ENCODE assay signal across 20 cellular contexts in genomic region chr2:64000630-64001381, GRCh38. TPM values are rescaled to one million over a fixed set of nuclear protein-coding genes. Genes with fewer than 3 reads are reported as not detected.
A peak's percentile ranks its signal among the peaks of the same experiment; 100 is the strongest.
DNase-seq lines count a peak whose midpoint lies in the region; ATAC-seq, FAIRE-seq and TF ChIP-seq lines count a peak whose summit lies in the region.
"Had no signal": no experiment of that assay in that cellular context is flagged by ENCODE, and none has a peak within 500 bp of the region (broad histone marks: within the 10 kb centered on the region; RNA-seq: fewer than 3 reads in every experiment).

No MANE protein-coding gene starts in this region.

- TF ChIP-seq RAD21 in H1 (IDR thresholded peaks at IDR 0.05 in 1 of 2, conservative IDR thresholded peaks at IDR 0.05 in 1 of 2; ENCODE audit: low read depth in 2 of 2, low read length in 2 of 2) (no peak; a peak in 1 of 4 replicates), liver (IDR thresholded peaks at IDR 0.05) (peak in 1 of 2 donors; percentile 62)

- no peaks in the 10 kb centered on the region for H3K23me2 ChIP-seq in H1 (ENCODE audit: low read depth, low read length)

- H3K18ac ChIP-seq in H1 (ENCODE audit: extremely low read depth, low read length), result no peak overlapping the region

- POLR2A ChIA-PET in H1 (lab: Charles Lee; ENCODE audit: partially characterized antibody), result no interaction called here

- DNase-seq in H1 (ENCODE audit: low read depth in 1 of 2, low spot score in 2 of 2), result no peak
- DNase-seq in stimulated activated naive CD4-positive, alpha-beta T cell treated with Interleukin-2 at 50 U/mL for 16 hours (lab: John Stamatoyannopoulos, UW), result no peak
- DNase-seq in DMS79 (lab: John Stamatoyannopoulos, UW), result no peak
- DNase-seq in NCI-H345 treated with DMSO at 0.1 percent for 48 hours (lab: John Stamatoyannopoulos, UW; ENCODE audit: unreplicated experiment), result no peak
- DNase-seq: activated CD4-positive, alpha-beta memory T cell treated with anti-CD3 and anti-CD28 coated beads, Interleukin-2, amount 10 ng/mL, durations not matched to agents 7 days and 5 days; activated T-cell treated with anti-CD3 and anti-CD28 coated beads, Interleukin-2, amount 50 U/mL, for 48 hours; AML-193; central memory CD4-positive, alpha-beta T cell; gastrocnemius medialis; Karpas-422; NCI-H1105 treated with DMSO at 0.1 percent for 48 hours; Peyer's patch; small intestine; tibial artery had no signal

- no peak overlapping the region for H3K4me2 ChIP-seq in OCI-LY1 (ENCODE audit: low read length)
- H3K4me2 ChIP-seq in H1 (ENCODE audit: insufficient read depth in 1 of 2, low read depth in 2 of 2, low read length in 2 of 2), result no peak overlapping the region

- H3K79me1 ChIP-seq in H1 (ENCODE audit: low read depth, low read length), result peaks cover 5% of the 10 kb centered on the region; the same call in 1 of the 2 replicates

- no peak overlapping the region for H3K4ac ChIP-seq in H1 (replicated peaks; ENCODE audit: insufficient read length, low read depth, low read length)

- H3K79me2 ChIP-seq in OCI-LY1 (ENCODE audit: insufficient read depth, low read length), result no peaks in the 10 kb centered on the region
- H3K79me2 ChIP-seq in H1 (ENCODE audit: control insufficient read depth in 1 of 2, insufficient read depth in 2 of 2, low read length in 2 of 2), result peaks cover 0 to 9% of the 10 kb centered on the region in 2 experiments; a peak in 1 of 4 replicates

- H3K23ac ChIP-seq in H1 (ENCODE audit: insufficient read length), result no peak overlapping the region

- H2AFZ ChIP-seq in OCI-LY1 (ENCODE audit: low read length), result no peak overlapping the region
- no peak overlapping the region for H2AFZ ChIP-seq in H1 (ENCODE audit: low read length)
- H2AFZ ChIP-seq: parathyroid adenoma had no signal

- no peaks in the 10 kb centered on the region for H3F3A ChIP-seq in OCI-LY1 (ENCODE audit: insufficient read depth, low read length)

- H3K9me2 ChIP-seq in OCI-LY1 (ENCODE audit: low read depth, low read length), result no peaks in the 10 kb centered on the region

- no peaks in the 10 kb centered on the region for H4K20me1 ChIP-seq in OCI-LY1 (ENCODE audit: insufficient read depth, low read length)
- no peaks in the 10 kb centered on the region for H4K20me1 ChIP-seq in H1 (replicated peaks in 1 of 2; ENCODE audit: control insufficient read depth in 1 of 2, insufficient read depth in 2 of 2, low read length in 2 of 2)

- no peaks in the 10 kb centered on the region for H3K4me1 ChIP-seq in OCI-LY1 (ENCODE audit: insufficient read depth, low read length, severe bottlenecking)
- 0 out of 7 replicates have a peak, but pooled peaks cover 0 to 2% (median 0%) of the 10 kb centered on the region in 4 experiments for H3K4me1 ChIP-seq in H1 (replicated peaks in 1 of 4; ENCODE audit: control insufficient read depth in 3 of 4, insufficient read depth in 4 of 4, low read length in 3 of 4)
- H3K4me1 ChIP-seq in liver (ENCODE audit: control insufficient read depth in 4 of 4, insufficient read depth in 4 of 4, low read length in 3 of 4), result peaks cover 0 to 7% (median 0%) of the 10 kb centered on the region in 4 donors
- H3K4me1 ChIP-seq: parathyroid adenoma, Peyer's patch had no signal

- 86% methylated on average over 5 of the region's 5 CpGs; no CpG with 5 or more reads in 1 of the 2 experiments for WGBS in H1 (ENCODE audit: extremely low coverage in 1 of 2, insufficient coverage in 1 of 2, insufficient read length in 1 of 2, insufficient replicate concordance in 2 of 2, low coverage in 1 of 2, low lambda C conversion rate in 2 of 2, missing lambda C conversion rate in 1 of 2), 2 experiments
- 98% methylated on average over 5 of the region's 5 CpGs for WGBS in liver

- no peak for ATAC-seq in HG03196 (IDR thresholded peaks at IDR 0.05; ENCODE audit: unreplicated experiment)
- ATAC-seq: gastrocnemius medialis had no signal

- no peak overlapping the region for H3K56ac ChIP-seq in H1 (replicated peaks; ENCODE audit: insufficient read length, low read depth, low read length)

- H3K14ac ChIP-seq in H1 (ENCODE audit: insufficient read length), result no peak overlapping the region

- H2AK5ac ChIP-seq in H1 (ENCODE audit: low read depth, low read length), result no peak overlapping the region

- H3K4me3 ChIP-seq in OCI-LY1 (ENCODE audit: low read depth, low read length, poor library complexity, severe bottlenecking) (no peak overlapping the region), H1 (ENCODE audit: extremely low read depth in 1 of 4, insufficient read depth in 2 of 4, low read depth in 3 of 4, low read length in 4 of 4) (no peak overlapping the region), liver (ENCODE audit: low read depth in 1 of 3, low read length in 3 of 3) (no peak overlapping the region)
- H3K4me3 ChIP-seq: gastrocnemius medialis, Peyer's patch, tibial artery had no signal

- H2BK120ac ChIP-seq in H1 (replicated peaks; ENCODE audit: low read depth, low read length), result no peak overlapping the region

- no peak overlapping the region for H2BK15ac ChIP-seq in H1 (ENCODE audit: low read length)

- H3K27me3 ChIP-seq in OCI-LY1 (ENCODE audit: insufficient read depth, low read length) (no peaks in the 10 kb centered on the region), H1 (replicated peaks in 1 of 4; ENCODE audit: control insufficient read depth in 3 of 4, extremely low read depth in 1 of 4, insufficient read depth in 3 of 4, low read length in 3 of 4) (no peaks in the 10 kb centered on the region), liver (ENCODE audit: control insufficient read depth in 4 of 4, insufficient read depth in 4 of 4, low read length in 3 of 4) (no peaks in the 10 kb centered on the region)
- H3K27me3 ChIP-seq: gastrocnemius medialis, Peyer's patch, tibial artery had no signal

- TF ChIP-seq CTCF in GM12872 (IDR thresholded peaks at IDR 0.05; ENCODE audit: insufficient read depth, low read depth, low read length) (peak; percentile 35; the same call in 2 of the 3 replicates), OCI-LY1 (IDR thresholded peaks at IDR 0.05; ENCODE audit: low read length) (peak; percentile 20; the same call in 1 of the 2 replicates), H1 (IDR thresholded peaks at IDR 0.05; ENCODE audit: control extremely low read depth in 1 of 3, insufficient read depth in 1 of 3, low read depth in 1 of 3, low read length in 3 of 3) (peak in 2 of 3 experiments; percentile 42 to 61; a peak in 3 of 4 replicates), liver (IDR thresholded peaks at IDR 0.05; ENCODE audit: low read depth, low read length, missing input control) (peak; percentile 21)

- TF ChIP-seq POLR2A in H1 (IDR thresholded peaks at IDR 0.05; ENCODE audit: control extremely low read depth in 1 of 2, low read depth in 2 of 2, low read length in 2 of 2), result no peak

- no peak overlapping the region for H4K5ac ChIP-seq in H1 (ENCODE audit: insufficient read length, low read depth, low read length)

- CTCF ChIA-PET in H1 (lab: Charles Lee; ENCODE audit: partially characterized antibody), result interaction anchor here (0.6 to 1.7 kb wide), 10 partner anchors 10 to 625 kb away, joined by 3 to 6 read pairs (median 4); no protein-coding TSS in a partner anchor

- no peak for FAIRE-seq in H1 (lab: Jason Lieb, UNC)
- FAIRE-seq: G401.6, small intestine had no signal

- H2BK20ac ChIP-seq in H1 (ENCODE audit: low read length), result no peak overlapping the region

- no peak overlapping the region for H2BK12ac ChIP-seq in H1 (ENCODE audit: low read depth, low read length)

- H3K27ac ChIP-seq in OCI-LY1 (ENCODE audit: low read depth, low read length, poor library complexity, severe bottlenecking) (no peak overlapping the region), H1 (ENCODE audit: low read depth, low read length) (no peak overlapping the region), liver (ENCODE audit: low read depth in 1 of 2, low read length in 2 of 2) (no peak overlapping the region)
- H3K27ac ChIP-seq: gastrocnemius medialis, parathyroid adenoma, Peyer's patch, tibial artery had no signal

- no peak overlapping the region for H2BK5ac ChIP-seq in H1 (ENCODE audit: low read depth, low read length)

- H4K91ac ChIP-seq in H1 (replicated peaks; ENCODE audit: insufficient read length, low read length), result no peak overlapping the region

- no peak overlapping the region for H3K9ac ChIP-seq in OCI-LY1 (ENCODE audit: low read length)
- no peak overlapping the region for H3K9ac ChIP-seq in H1 (replicated peaks in 1 of 4; ENCODE audit: extremely low read depth in 1 of 4, low read depth in 3 of 4, low read length in 3 of 4)
- H3K9ac ChIP-seq in liver (ENCODE audit: low read depth in 1 of 2, low read length in 2 of 2), result no peak overlapping the region
- H3K9ac ChIP-seq: parathyroid adenoma had no signal

- H3K9me3 ChIP-seq in OCI-LY1 (ENCODE audit: low read length) (no peaks in the 10 kb centered on the region; the same call in 1 of the 2 replicates), H1 (ENCODE audit: insufficient read depth in 2 of 2, low read depth in 1 of 2, low read length in 1 of 2) (peaks cover 6% of the 10 kb centered on the region in 2 experiments; a peak in 2 of 4 replicates), liver (ENCODE audit: control insufficient read depth in 4 of 4, low read length in 3 of 4) (no peaks in the 10 kb centered on the region)
- H3K9me3 ChIP-seq: gastrocnemius medialis, Peyer's patch, tibial artery had no signal

- no peak overlapping the region for H4K8ac ChIP-seq in H1 (ENCODE audit: extremely low read depth, insufficient read depth, low read length)

- H3K36me3 ChIP-seq in OCI-LY1 (ENCODE audit: insufficient read depth, low read length) (peaks cover 11% of the 10 kb centered on the region; the same call in 1 of the 2 replicates), H1 (ENCODE audit: control insufficient read depth in 2 of 4, insufficient read depth in 4 of 4, low read length in 3 of 4) (no peaks in the 10 kb centered on the region; a peak in 2 of 8 replicates), liver (ENCODE audit: control insufficient read depth in 4 of 4, insufficient read depth in 3 of 4, low read depth in 1 of 4, low read length in 3 of 4) (peaks cover 0 to 3% (median 0%) of the 10 kb centered on the region in 4 donors)
- H3K36me3 ChIP-seq: gastrocnemius medialis, Peyer's patch, tibial artery had no signal

- no peak for TF ChIP-seq EP300 in H1 (IDR thresholded peaks at IDR 0.05; ENCODE audit: borderline replicate concordance in 1 of 2, low read depth in 2 of 2, low read length in 2 of 2)

TF ChIP-seq in liver, 16 proteins besides CTCF, POLR2A, EP300 and RAD21 (continues in another document):
- no peak for TF ChIP-seq GABPA (IDR thresholded peaks at IDR 0.05 in 1 of 2, conservative IDR thresholded peaks at IDR 0.05 in 1 of 2)
- no peak for TF ChIP-seq FOXA1 (IDR thresholded peaks at IDR 0.05)

RNA-seq across cellular contexts. Expression of gene VPS54, which starts 18.4 kb away (rescaled TPM):
- total RNA-seq in H1 (2021; fragmentation: NEBNext Ultra II Directional; extraction: Animal tissue kit (Norgen Biotek cat#: 25700)), result 13.2 and 14.3 TPM in 2 replicates
- polyA plus RNA-seq in H1 (2011; rRNA removed) (2.4 and 3.6 TPM in 2 replicates), liver (1 to 10 TPM; 4.5 to 6.8 TPM)
- polyA plus RNA-seq in H1 (2011; cell fraction: cytosol; rRNA removed), result 5.4 TPM
- 3.4 TPM for polyA plus RNA-seq in H1 (2011; cell fraction: nucleus; rRNA removed)
- polyA plus RNA-seq in H1 (2012, experiment 1 of 2), result 6.2 to 10.7 TPM (median 8.0 TPM) in 4 replicates
- polyA plus RNA-seq in H1 (2012, experiment 2 of 2), result 0.46 TPM
- 5.9 TPM for polyA plus RNA-seq in H1 (2013, experiment 1 of 2)
- 6.5 TPM for polyA plus RNA-seq in H1 (2013, experiment 2 of 2)
- polyA minus RNA-seq in H1 (2011; rRNA and poly(A)+ RNA removed), result 9.5 and 14.8 TPM in 2 replicates
- 5.2 TPM for polyA minus RNA-seq in H1 (2011; cell fraction: cytosol; rRNA and poly(A)+ RNA removed)
- polyA minus RNA-seq in H1 (2011; cell fraction: nucleus; rRNA and poly(A)+ RNA removed), result 16.7 TPM
- total RNA-seq in liver, result 10 to 100 TPM; 19.8 to 25.1 TPM
